In the genomic region with DNA sequence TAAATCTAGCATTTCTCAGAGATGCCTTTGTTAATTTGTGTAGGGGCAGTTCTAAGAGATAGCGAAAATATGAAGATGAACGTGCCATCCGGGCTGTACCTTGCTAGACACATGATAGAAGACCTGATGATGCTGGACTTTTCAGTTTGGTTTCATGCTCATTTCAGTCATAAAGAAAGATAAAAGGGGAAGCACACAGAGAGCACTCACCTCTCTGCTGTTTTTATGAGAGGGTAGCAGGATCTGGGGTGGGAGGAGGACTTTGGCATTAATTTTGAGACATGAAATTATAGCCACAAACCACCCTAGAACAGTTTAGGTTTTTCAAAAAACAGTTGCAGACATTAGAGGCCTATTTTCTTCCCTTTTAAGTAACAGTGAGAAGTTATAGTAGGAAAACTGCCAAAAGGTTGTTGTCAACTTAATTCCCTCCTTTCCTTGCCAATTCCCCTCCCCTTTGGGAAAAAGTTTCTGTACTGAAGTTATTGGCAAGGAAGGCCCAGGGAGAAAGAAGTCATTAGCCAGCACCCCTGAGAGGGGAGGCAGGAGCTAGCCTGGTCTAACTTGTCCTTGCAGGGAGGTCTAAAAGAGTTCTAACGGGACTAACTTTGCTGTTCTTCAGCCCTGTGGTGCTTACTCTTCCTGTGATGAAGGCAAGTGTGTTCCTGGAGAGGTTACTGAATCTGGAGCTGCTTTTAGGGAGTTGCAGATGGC, we compare ENCODE assay signal across 8 cellular contexts. TPM values are rescaled to one million over a fixed set of nuclear protein-coding genes. Genes with fewer than 3 reads are reported as not detected.
A peak's percentile ranks its signal among the peaks of the same experiment; 100 is the strongest.
DNase-seq lines count a peak whose midpoint lies in the region; ATAC-seq and TF ChIP-seq lines count a peak whose summit lies in the region.

No MANE protein-coding gene starts in this region.

- H3K4me1 ChIP-seq in IMR-90 (ENCODE audit: control insufficient read depth, insufficient read depth, low read length) (peaks cover 9% of the 10 kb centered on the region), esophagus (ENCODE audit: control insufficient read depth in 2 of 2, insufficient read depth in 2 of 2, low read length in 1 of 2) (peaks cover 0 to 3% of the 10 kb centered on the region in 2 donors)

- no peak overlapping the region for H4K91ac ChIP-seq in IMR-90 (ENCODE audit: insufficient read depth, low read depth, low read length)

- H3K23ac ChIP-seq in IMR-90 (ENCODE audit: low read depth, low read length), result peak overlapping the region; percentile 86

- H2AK9ac ChIP-seq in IMR-90 (replicated peaks; ENCODE audit: low read depth, low read length, poor library complexity), result peak overlapping the region; percentile 22

- peaks cover 39% of the 10 kb centered on the region for H3K4me1 Mint-ChIP-seq in stimulated activated memory B cell treated with anti-CD40 and anti-IgM and Interleukin-4, amounts not matched to agents 10 μg/mL and 1 μg/mL and 100 μg/mL, for 72 hours

- H3K27me3 Mint-ChIP-seq in stimulated activated memory B cell treated with anti-CD40 and anti-IgM and Interleukin-4, amounts not matched to agents 10 μg/mL and 1 μg/mL and 100 μg/mL, for 72 hours, result no peaks in the 10 kb centered on the region

- no peak overlapping the region for H2BK5ac ChIP-seq in IMR-90 (ENCODE audit: low read depth, low read length, poor library complexity, severe bottlenecking)

- H2BK120ac ChIP-seq in IMR-90 (ENCODE audit: low read depth, low read length), result no peak overlapping the region

- H3K79me1 ChIP-seq in IMR-90 (ENCODE audit: low read depth in 1 of 2, low read length in 2 of 2), result peaks cover 23 to 52% of the 10 kb centered on the region in 2 experiments

- H3K9me3 Mint-ChIP-seq in stimulated activated memory B cell treated with anti-CD40 and anti-IgM and Interleukin-4, amounts not matched to agents 10 μg/mL and 1 μg/mL and 100 μg/mL, for 72 hours, result no peaks in the 10 kb centered on the region

- H3K27ac ChIP-seq in IMR-90 (ENCODE audit: insufficient read depth, low read length) (no peak overlapping the region), esophagus (ENCODE audit: low read depth in 2 of 2, low read length in 1 of 2) (peak overlapping the region; percentile 42 to 77)

- no peak overlapping the region for H2AK5ac ChIP-seq in IMR-90 (ENCODE audit: low read depth, low read length)

- 0 out of 2 replicates have a peak overlapping the region, but pooled peaks have one; percentile 66 for H4K5ac ChIP-seq in IMR-90 (ENCODE audit: low read depth, low read length)

- peak overlapping the region; percentile 68 for H3K4me3 ChIP-seq in GM12865 (ENCODE audit: low read depth, low read length)
- no peak overlapping the region for H3K4me3 ChIP-seq in IMR-90 (ENCODE audit: insufficient read depth, low read depth, low read length)
- H3K4me3 ChIP-seq in esophagus (ENCODE audit: low read depth in 1 of 2, low read length in 2 of 2), result no peak overlapping the region

- no peak for TF ChIP-seq POLR2A in IMR-90 (IDR thresholded peaks at IDR 0.05; ENCODE audit: low read depth, low read length)

- H3K27ac Mint-ChIP-seq in stimulated activated memory B cell treated with anti-CD40 and anti-IgM and Interleukin-4, amounts not matched to agents 10 μg/mL and 1 μg/mL and 100 μg/mL, for 72 hours, result peak overlapping the region; percentile 87

- peak overlapping the region; percentile 29; the same call in 1 of the 2 replicates for H3K9ac ChIP-seq in IMR-90 (ENCODE audit: low read depth, low read length)

- peak overlapping the region; percentile 37; the same call in 1 of the 2 replicates for H3K4me2 ChIP-seq in IMR-90 (ENCODE audit: low read depth, low read length)

- no peak overlapping the region for H3K56ac ChIP-seq in IMR-90 (ENCODE audit: extremely low read depth, insufficient read depth, low read length)

- CTCF ChIA-PET in IMR-90 (lab: Yijun Ruan, JAX), result interaction anchor here (1.1 kb wide), 1 partner anchor 32 kb away, joined by 3 read pairs; no protein-coding TSS in a partner anchor

- POLR2A ChIA-PET in IMR-90 (lab: Charles Lee; ENCODE audit: unreplicated experiment), result no interaction called here

- TF ChIP-seq RAD21 in IMR-90 (IDR thresholded peaks at IDR 0.05; ENCODE audit: low read length), result no peak

- H3K9me3 ChIP-seq in IMR-90 (ENCODE audit: control insufficient read depth, insufficient read depth, low read length), result no peaks in the 10 kb centered on the region
- no peaks in the 10 kb centered on the region for H3K9me3 ChIP-seq in esophagus (ENCODE audit: control insufficient read depth in 2 of 2, insufficient read depth in 1 of 2, low read depth in 1 of 2, low read length in 1 of 2)

- ATAC-seq in GM21447 (IDR thresholded peaks at IDR 0.05; ENCODE audit: unreplicated experiment) (peak; percentile 76), IMR-90 (ENCODE audit: low read depth) (no peak)
- peak; percentile 88 for ATAC-seq in stimulated activated memory B cell treated with anti-CD40 and anti-IgM and Interleukin-4, amounts not matched to agents 10 μg/mL and 1 μg/mL and 100 μg/mL, for 72 hours

- H3K9me1 ChIP-seq in IMR-90 (ENCODE audit: insufficient read depth, low read length), result peaks cover 3% of the 10 kb centered on the region; the same call in 1 of the 2 replicates

- BruUV-seq in IMR-90 (replicated peaks; lab: Mats Ljungman, UMichigan), result no TSS peak

- no peak overlapping the region for H4K8ac ChIP-seq in IMR-90 (ENCODE audit: low read depth in 2 of 2, low read length in 2 of 2)

- dilution Hi-C loops in IMR-90 (cut with HindIII; ENCODE audit: low sequenced_read_pairs, unreplicated experiment), result no loop called here

- no peak overlapping the region for H2BK15ac ChIP-seq in IMR-90 (ENCODE audit: low read depth, low read length)

- peak overlapping the region; percentile 35; the same call in 1 of the 2 replicates for H3K18ac ChIP-seq in IMR-90 (ENCODE audit: low read depth, low read length)

- no peak overlapping the region for H3K4ac ChIP-seq in IMR-90 (ENCODE audit: low read depth, low read length)

- no peaks in the 10 kb centered on the region for H3K27me3 ChIP-seq in IMR-90 (ENCODE audit: control insufficient read depth, insufficient read depth, low read length)
- H3K27me3 ChIP-seq in esophagus (ENCODE audit: control insufficient read depth in 1 of 2, insufficient read depth in 2 of 2, low read length in 2 of 2), result no peaks in the 10 kb centered on the region

- no peak overlapping the region for H2BK20ac ChIP-seq in IMR-90 (ENCODE audit: low read depth, low read length)

- DNase-seq in GM12865 (ENCODE audit: low read depth), result peak; percentile 92
- no peak for DNase-seq in IMR-90
- DNase-seq in EL, result no peak
- DNase-seq in NCI-H526 (lab: John Stamatoyannopoulos, UW), result no peak
- DNase-seq in GOT3 (lab: John Stamatoyannopoulos, UW), result no peak

- H3K4me3 Mint-ChIP-seq in stimulated activated memory B cell treated with anti-CD40 and anti-IgM and Interleukin-4, amounts not matched to agents 10 μg/mL and 1 μg/mL and 100 μg/mL, for 72 hours, result peak overlapping the region; percentile 89

- no peak overlapping the region; the same call in 1 of the 2 replicates for H3K14ac ChIP-seq in IMR-90 (replicated peaks; ENCODE audit: low read depth, low read length)

- no peak overlapping the region for H2AFZ ChIP-seq in IMR-90 (replicated peaks; ENCODE audit: low read length, poor library complexity)

- peaks cover 3% of the 10 kb centered on the region; the same call in 1 of the 2 replicates for H4K20me1 ChIP-seq in IMR-90 (ENCODE audit: insufficient read depth, low read length)

- H3K36me3 ChIP-seq in IMR-90 (ENCODE audit: control insufficient read depth, insufficient read depth, low read length) (0 out of 2 replicates have a peak, but pooled peaks cover 2% of the 10 kb centered on the region), esophagus (ENCODE audit: control insufficient read depth in 2 of 2, insufficient read depth in 2 of 2, low read length in 1 of 2) (no peaks in the 10 kb centered on the region)

- TF ChIP-seq CTCF in GM12865 (IDR thresholded peaks at IDR 0.05; ENCODE audit: insufficient read depth, low read depth, low read length, missing control alignments) (no peak), IMR-90 (conservative IDR thresholded peaks at IDR 0.05; ENCODE audit: low read depth, low read length) (no peak)

- no peaks in the 10 kb centered on the region for H3K36me3 Mint-ChIP-seq in stimulated activated memory B cell treated with anti-CD40 and anti-IgM and Interleukin-4, amounts not matched to agents 10 μg/mL and 1 μg/mL and 100 μg/mL, for 72 hours

- intact Hi-C loops in IMR-90 (cut with micrococcal nuclease), result no loop called here

- 96% methylated on average over 3 of the region's 4 CpGs; no CpG with 5 or more reads in 1 of the 2 experiments for WGBS in IMR-90 (ENCODE audit: extremely low coverage in 2 of 2, insufficient read length in 1 of 2), 2 experiments
- 36 to 40% methylated on average over 4 of the region's 4 CpGs for WGBS in esophagus, 2 donors

- in situ Hi-C loops in IMR-90 (cut with MboI; ENCODE audit: low sequenced_read_pairs), result no loop called here

TF ChIP-seq in IMR-90, 13 proteins besides CTCF, POLR2A, EP300 and RAD21 (continues in another document):
- TF ChIP-seq CHD1 (IDR thresholded peaks at IDR 0.05; ENCODE audit: low read depth, low read length) (no peak), FOS (IDR thresholded peaks at IDR 0.05; ENCODE audit: low read depth, low read length) (no peak), NFE2L2 (IDR thresholded peaks at IDR 0.05; ENCODE audit: low read depth, low read length) (no peak), SMC3 (IDR thresholded peaks at IDR 0.05; ENCODE audit: low read depth, low read length) (no peak), CEBPB (IDR thresholded peaks at IDR 0.05; ENCODE audit: low read depth, low read length) (no peak), MAZ (IDR thresholded peaks at IDR 0.05; ENCODE audit: borderline replicate concordance, low read depth, low read length) (no peak), MXI1 (IDR thresholded peaks at IDR 0.05; ENCODE audit: borderline replicate concordance, low read depth, low read length) (no peak), RCOR1 (IDR thresholded peaks at IDR 0.05; ENCODE audit: insufficient replicate concordance, low read length) (no peak)
- TF ChIP-seq, protein P1, sequence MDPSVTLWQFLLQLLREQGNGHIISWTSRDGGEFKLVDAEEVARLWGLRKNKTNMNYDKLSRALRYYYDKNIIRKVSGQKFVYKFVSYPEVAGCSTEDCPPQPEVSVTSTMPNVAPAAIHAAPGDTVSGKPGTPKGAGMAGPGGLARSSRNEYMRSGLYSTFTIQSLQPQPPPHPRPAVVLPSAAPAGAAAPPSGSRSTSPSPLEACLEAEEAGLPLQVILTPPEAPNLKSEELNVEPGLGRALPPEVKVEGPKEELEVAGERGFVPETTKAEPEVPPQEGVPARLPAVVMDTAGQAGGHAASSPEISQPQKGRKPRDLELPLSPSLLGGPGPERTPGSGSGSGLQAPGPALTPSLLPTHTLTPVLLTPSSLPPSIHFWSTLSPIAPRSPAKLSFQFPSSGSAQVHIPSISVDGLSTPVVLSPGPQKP (IDR thresholded peaks at IDR 0.05; ENCODE audit: borderline replicate concordance, low read depth, low read length), result no peak

RNA-seq across cellular contexts. Expression of a gene that starts 2.7 kb away (rescaled TPM):
- total RNA-seq in IMR-90 (2012; rRNA removed), result 25.3 and 26.0 TPM in 2 replicates
- polyA plus RNA-seq in IMR-90 (2012; rRNA removed) (17.8 and 18.6 TPM in 2 replicates), esophagus (1 to 10 TPM; 4.3 to 7.4 TPM)
- 6.4 and 10.2 TPM in 2 replicates for polyA plus RNA-seq in IMR-90 (2012; cell fraction: cytosol; rRNA removed)
- 9.2 and 54.0 TPM in 2 replicates for polyA plus RNA-seq in IMR-90 (2012; cell fraction: nucleus; rRNA removed; ENCODE audit: low replicate concordance)
